ENCODE assay signal across 1 cellular context in genomic region chr4:87052615-87053014, GRCh38.
TF ChIP-seq lines count a peak whose summit lies in the region.

No MANE protein-coding gene starts in this region.

TF ChIP-seq in GM23338, 12 proteins besides CTCF, POLR2A, EP300 and RAD21 (continued from another document):
- TF ChIP-seq, protein P1, sequence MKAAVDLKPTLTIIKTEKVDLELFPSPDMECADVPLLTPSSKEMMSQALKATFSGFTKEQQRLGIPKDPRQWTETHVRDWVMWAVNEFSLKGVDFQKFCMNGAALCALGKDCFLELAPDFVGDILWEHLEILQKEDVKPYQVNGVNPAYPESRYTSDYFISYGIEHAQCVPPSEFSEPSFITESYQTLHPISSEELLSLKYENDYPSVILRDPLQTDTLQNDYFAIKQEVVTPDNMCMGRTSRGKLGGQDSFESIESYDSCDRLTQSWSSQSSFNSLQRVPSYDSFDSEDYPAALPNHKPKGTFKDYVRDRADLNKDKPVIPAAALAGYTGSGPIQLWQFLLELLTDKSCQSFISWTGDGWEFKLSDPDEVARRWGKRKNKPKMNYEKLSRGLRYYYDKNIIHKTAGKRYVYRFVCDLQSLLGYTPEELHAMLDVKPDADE (IDR thresholded peaks at IDR 0.05): no peak
- TF ChIP-seq ZNF114 (CRISPR knock-in tag; IDR thresholded peaks at IDR 0.05) (no peak), ZNF331 (CRISPR knock-in tag; IDR thresholded peaks at IDR 0.05; ENCODE audit: low read depth) (no peak), POLR2AphosphoS5 (IDR thresholded peaks at IDR 0.05; ENCODE audit: low read depth) (no peak), CREB1 (CRISPR knock-in tag; IDR thresholded peaks at IDR 0.05; ENCODE audit: low read depth) (no peak), STAT1 (IDR thresholded peaks at IDR 0.05; ENCODE audit: unreplicated experiment) (no peak), NANOG (IDR thresholded peaks at IDR 0.05; ENCODE audit: borderline replicate concordance) (no peak), REST (IDR thresholded peaks at IDR 0.05; ENCODE audit: unreplicated experiment) (no peak), EZH2phosphoT487 (IDR thresholded peaks at IDR 0.05; ENCODE audit: unreplicated experiment) (no peak)
- TF ChIP-seq, protein P2, sequence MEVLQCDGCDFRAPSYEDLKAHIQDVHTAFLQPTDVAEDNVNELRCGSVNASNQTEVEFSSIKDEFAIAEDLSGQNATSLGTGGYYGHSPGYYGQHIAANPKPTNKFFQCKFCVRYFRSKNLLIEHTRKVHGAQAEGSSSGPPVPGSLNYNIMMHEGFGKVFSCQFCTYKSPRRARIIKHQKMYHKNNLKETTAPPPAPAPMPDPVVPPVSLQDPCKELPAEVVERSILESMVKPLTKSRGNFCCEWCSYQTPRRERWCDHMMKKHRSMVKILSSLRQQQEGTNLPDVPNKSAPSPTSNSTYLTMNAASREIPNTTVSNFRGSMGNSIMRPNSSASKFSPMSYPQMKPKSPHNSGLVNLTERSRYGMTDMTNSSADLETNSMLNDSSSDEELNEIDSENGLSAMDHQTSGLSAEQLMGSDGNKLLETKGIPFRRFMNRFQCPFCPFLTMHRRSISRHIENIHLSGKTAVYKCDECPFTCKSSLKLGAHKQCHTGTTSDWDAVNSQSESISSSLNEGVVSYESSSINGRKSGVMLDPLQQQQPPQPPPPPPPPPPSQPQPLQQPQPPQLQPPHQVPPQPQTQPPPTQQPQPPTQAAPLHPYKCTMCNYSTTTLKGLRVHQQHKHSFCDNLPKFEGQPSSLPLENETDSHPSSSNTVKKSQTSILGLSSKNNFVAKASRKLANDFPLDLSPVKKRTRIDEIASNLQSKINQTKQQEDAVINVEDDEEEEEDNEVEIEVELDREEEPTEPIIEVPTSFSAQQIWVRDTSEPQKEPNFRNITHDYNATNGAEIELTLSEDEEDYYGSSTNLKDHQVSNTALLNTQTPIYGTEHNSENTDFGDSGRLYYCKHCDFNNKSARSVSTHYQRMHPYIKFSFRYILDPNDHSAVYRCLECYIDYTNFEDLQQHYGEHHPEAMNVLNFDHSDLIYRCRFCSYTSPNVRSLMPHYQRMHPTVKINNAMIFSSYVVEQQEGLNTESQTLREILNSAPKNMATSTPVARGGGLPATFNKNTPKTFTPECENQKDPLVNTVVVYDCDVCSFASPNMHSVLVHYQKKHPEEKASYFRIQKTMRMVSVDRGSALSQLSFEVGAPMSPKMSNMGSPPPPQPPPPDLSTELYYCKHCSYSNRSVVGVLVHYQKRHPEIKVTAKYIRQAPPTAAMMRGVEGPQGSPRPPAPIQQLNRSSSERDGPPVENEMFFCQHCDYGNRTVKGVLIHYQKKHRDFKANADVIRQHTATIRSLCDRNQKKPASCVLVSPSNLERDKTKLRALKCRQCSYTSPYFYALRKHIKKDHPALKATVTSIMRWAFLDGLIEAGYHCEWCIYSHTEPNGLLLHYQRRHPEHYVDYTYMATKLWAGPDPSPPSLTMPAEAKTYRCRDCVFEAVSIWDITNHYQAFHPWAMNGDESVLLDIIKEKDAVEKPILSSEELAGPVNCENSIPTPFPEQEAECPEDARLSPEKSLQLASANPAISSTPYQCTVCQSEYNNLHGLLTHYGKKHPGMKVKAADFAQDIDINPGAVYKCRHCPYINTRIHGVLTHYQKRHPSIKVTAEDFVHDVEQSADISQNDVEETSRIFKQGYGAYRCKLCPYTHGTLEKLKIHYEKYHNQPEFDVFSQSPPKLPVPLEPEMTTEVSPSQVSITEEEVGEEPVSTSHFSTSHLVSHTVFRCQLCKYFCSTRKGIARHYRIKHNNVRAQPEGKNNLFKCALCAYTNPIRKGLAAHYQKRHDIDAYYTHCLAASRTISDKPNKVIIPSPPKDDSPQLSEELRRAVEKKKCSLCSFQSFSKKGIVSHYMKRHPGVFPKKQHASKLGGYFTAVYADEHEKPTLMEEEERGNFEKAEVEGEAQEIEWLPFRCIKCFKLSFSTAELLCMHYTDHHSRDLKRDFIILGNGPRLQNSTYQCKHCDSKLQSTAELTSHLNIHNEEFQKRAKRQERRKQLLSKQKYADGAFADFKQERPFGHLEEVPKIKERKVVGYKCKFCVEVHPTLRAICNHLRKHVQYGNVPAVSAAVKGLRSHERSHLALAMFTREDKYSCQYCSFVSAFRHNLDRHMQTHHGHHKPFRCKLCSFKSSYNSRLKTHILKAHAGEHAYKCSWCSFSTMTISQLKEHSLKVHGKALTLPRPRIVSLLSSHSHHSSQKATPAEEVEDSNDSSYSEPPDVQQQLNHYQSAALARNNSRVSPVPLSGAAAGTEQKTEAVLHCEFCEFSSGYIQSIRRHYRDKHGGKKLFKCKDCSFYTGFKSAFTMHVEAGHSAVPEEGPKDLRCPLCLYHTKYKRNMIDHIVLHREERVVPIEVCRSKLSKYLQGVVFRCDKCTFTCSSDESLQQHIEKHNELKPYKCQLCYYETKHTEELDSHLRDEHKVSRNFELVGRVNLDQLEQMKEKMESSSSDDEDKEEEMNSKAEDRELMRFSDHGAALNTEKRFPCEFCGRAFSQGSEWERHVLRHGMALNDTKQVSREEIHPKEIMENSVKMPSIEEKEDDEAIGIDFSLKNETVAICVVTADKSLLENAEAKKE (CRISPR knock-in tag; IDR thresholded peaks at IDR 0.05): no peak
